ENCODE assay signal across 31 cellular contexts in genomic region chr12:88516811-88517210, GRCh38.
"Had no signal": no experiment of that assay in that cellular context is flagged by ENCODE, and none has a peak within 500 bp of the region (broad histone marks: within the 10 kb centered on the region; RNA-seq: fewer than 3 reads in every experiment).

No MANE protein-coding gene starts in this region.

- H3K36me3 Mint-ChIP-seq: naive B cell; natural killer cell treated with Interleukin-12 subunit alpha and Interleukin-12 subunit beta and Interleukin-15 and Interleukin-18, amount 100 ng/mL, for 72 hours had no signal

- H3K27ac ChIP-seq: heart right ventricle, neutrophil, parathyroid adenoma, right lobe of liver, stomach, thyroid gland, vagina had no signal

- H3K4me3 ChIP-seq: heart right ventricle, lung, mucosa of descending colon, right lobe of liver, smooth muscle cell, stomach, thyroid gland, vagina had no signal

- H3K4me2 ChIP-seq: smooth muscle cell had no signal

- H3K9ac ChIP-seq: parathyroid adenoma had no signal

- H3K36me3 ChIP-seq: neutrophil, right lobe of liver, thyroid gland, vagina had no signal

- H2AFZ ChIP-seq: parathyroid adenoma had no signal

- H3K27ac Mint-ChIP-seq: effector memory CD8-positive, alpha-beta T cell; mesothelial cell of epicardium; naive B cell; natural killer cell treated with Interleukin-12 subunit alpha and Interleukin-12 subunit beta and Interleukin-15 and Interleukin-18, amount 100 ng/mL, for 72 hours; progenitor cell of endocrine pancreas had no signal

- H3K4me3 Mint-ChIP-seq: effector memory CD8-positive, alpha-beta T cell; mesothelial cell of epicardium; naive B cell; natural killer cell treated with Interleukin-12 subunit alpha and Interleukin-12 subunit beta and Interleukin-15 and Interleukin-18, amount 100 ng/mL, for 72 hours; neural crest cell had no signal

- H3K79me2 ChIP-seq: parathyroid adenoma had no signal

- H3K4me1 Mint-ChIP-seq: naive B cell had no signal

- H3K27me3 ChIP-seq: heart right ventricle, neutrophil, right lobe of liver, stomach, thyroid gland, vagina had no signal

- H3K9me3 ChIP-seq: heart right ventricle, mucosa of descending colon, neutrophil, right lobe of liver, stomach, thyroid gland, vagina had no signal

- H3K4me1 ChIP-seq: parathyroid adenoma, right lobe of liver had no signal

- H3K9me3 Mint-ChIP-seq: effector memory CD8-positive, alpha-beta T cell; naive B cell; natural killer cell treated with Interleukin-12 subunit alpha and Interleukin-12 subunit beta and Interleukin-15 and Interleukin-18, amount 100 ng/mL, for 72 hours; neural crest cell had no signal

- FAIRE-seq: endometrium, islet of Langerhans had no signal

- H3K27me3 Mint-ChIP-seq: effector memory CD8-positive, alpha-beta T cell; naive B cell; natural killer cell treated with Interleukin-12 subunit alpha and Interleukin-12 subunit beta and Interleukin-15 and Interleukin-18, amount 100 ng/mL, for 72 hours; progenitor cell of endocrine pancreas had no signal

- DNase-seq: cortex of kidney; effector memory CD8-positive, alpha-beta T cell; foreskin fibroblast; glutamatergic neuron; heart right ventricle; hippocampal formation; kidney glomerular epithelial cell; left ventricle myocardium superior; mesenchymal stem cell; mucosa of descending colon; naive B cell; right lobe of liver; stimulated activated CD4-positive, alpha-beta T cell treated with anti-CD3 and anti-CD28 coated beads, Interleukin-12 subunit alpha, Interleukin-12 subunit beta, amount 100 ng/mL, for 4 hours; stimulated activated CD4-positive, alpha-beta T cell treated with anti-CD3 and anti-CD28 coated beads, Interleukin-1b, Interleukin-23, amount 100 ng/mL, for 48 hours; stimulated activated CD4-positive, alpha-beta T cell treated with anti-CD3 and anti-CD28 coated beads, Interleukin-4, amount 100 ng/mL, for 1 hour; stimulated activated CD8-positive, alpha-beta memory T cell treated with anti-CD3 and anti-CD28 coated beads, Interleukin-4, amount 100 ng/mL, for 48 hours; stimulated activated naive CD4-positive, alpha-beta T cell treated with Interleukin-2 at 50 U/mL for 16 hours; stomach; thyroid gland; trophoblast cell had no signal
